26 cellular contexts compared by ENCODE assay signal in genomic region chr16:82033006-82033405, GRCh38. TPM values are rescaled to one million over a fixed set of nuclear protein-coding genes. Genes with fewer than 3 reads are reported as not detected.
A peak's percentile ranks its signal among the peaks of the same experiment; 100 is the strongest.
DNase-seq lines count a peak whose midpoint lies in the region; ATAC-seq and TF ChIP-seq lines count a peak whose summit lies in the region.
"Had no signal": no experiment of that assay in that cellular context is flagged by ENCODE, and none has a peak within 500 bp of the region (broad histone marks: within the 10 kb centered on the region; RNA-seq: fewer than 3 reads in every experiment).

No MANE protein-coding gene starts in this region.

- H3K27me3 ChIP-seq in prostate gland (replicated peaks; ENCODE audit: insufficient read depth) (no peaks in the 10 kb centered on the region), A673 (replicated peaks; ENCODE audit: insufficient read depth, low read depth, low read length, poor library complexity) (no peaks in the 10 kb centered on the region)

- WGBS in prostate gland, result 29% methylated on average over 6 of the region's 6 CpGs

- H3K9me3 ChIP-seq in prostate gland, result no peaks in the 10 kb centered on the region
- no peaks in the 10 kb centered on the region for H3K9me3 ChIP-seq in A673 (ENCODE audit: low read depth, low read length, poor library complexity, severe bottlenecking)

- intact Hi-C loops in prostate gland (cut with DNase I), result loop anchor here (5.0 kb wide), 1 partner anchor 194 kb away; no protein-coding TSS in a partner anchor
- intact Hi-C loops in A673 (cut with micrococcal nuclease; ENCODE audit: unreplicated experiment), result loop anchor here (10.0 kb wide), 1 partner anchor 1412 kb away; no protein-coding TSS in a partner anchor

- no peak for TF ChIP-seq POLR2A in prostate gland (IDR thresholded peaks at IDR 0.05)

- CTCF ChIA-PET in A673 (lab: Charles Lee), result interaction anchor here (0.6 to 2.4 kb wide), 2 partner anchors 197 to 856 kb away, joined by 4 to 9 read pairs; no protein-coding TSS in a partner anchor

- H3K27ac ChIP-seq in prostate gland (no peak overlapping the region), A673 (ENCODE audit: low read depth, low read length, poor library complexity, severe bottlenecking) (no peak overlapping the region)
- H3K27ac ChIP-seq: RWPE1, SK-N-MC, VCaP had no signal

- H3K4me1 ChIP-seq in prostate gland (replicated peaks), result no peaks in the 10 kb centered on the region
- H3K4me1 ChIP-seq in A673 (ENCODE audit: insufficient read depth, low read length, poor library complexity, severe bottlenecking), result peaks cover 17% of the 10 kb centered on the region

- H3K4me3 ChIP-seq in prostate gland, result no peak overlapping the region
- H3K4me3 ChIP-seq in A673 (ENCODE audit: low read depth, low read length, poor library complexity, severe bottlenecking), result no peak overlapping the region
- H3K4me3 ChIP-seq: GM12878, SK-N-MC had no signal

- in situ Hi-C loops in KBM-7 (cut with MboI; ENCODE audit: low pct_unique_long_range_greater_than_20kb, low sequenced_read_pairs), result no loop called here

- DNase-seq in NCI-H1105 treated with DMSO at 0.1 percent for 48 hours (lab: John Stamatoyannopoulos, UW) (peak; percentile 31), NCI-H1105 (lab: John Stamatoyannopoulos, UW) (no peak), NCI-H69 (lab: John Stamatoyannopoulos, UW) (peak; percentile 69), prostate gland (ENCODE audit: low spot score) (peak; percentile 19), KBM-7 (no peak), H4 (ENCODE audit: low spot score) (no peak), A673 (ENCODE audit: low spot score) (no peak)
- DNase-seq: 8988T; activated CD4-positive, alpha-beta T cell treated with anti-CD3 and anti-CD28 coated beads for 48 hours; activated gamma-delta T cell treated with Interleukin-2 at 50 U/mL for 16 hours; activated T-cell treated with anti-CD3 and anti-CD28 coated beads, Interleukin-2, amount 50 U/mL, for 24 hours; CD8-positive, alpha-beta memory T cell; effector CD4-positive, alpha-beta T cell; foreskin melanocyte; NCI-H1092; NCI-H1930; NCI-H524 treated with DMSO at 0.1 percent for 48 hours; trophoblast cell had no signal

- no peak for TF ChIP-seq CTCF in prostate gland (IDR thresholded peaks at IDR 0.05)
- no peak for TF ChIP-seq CTCF in A673 (conservative IDR thresholded peaks at IDR 0.05; ENCODE audit: low read depth, low read length)

- no TSS peak for BruUV-seq in A673 (replicated peaks; lab: Mats Ljungman, UMichigan)

- peak; percentile 24 for ATAC-seq in esophagus mucosa
- ATAC-seq: GM12878 had no signal

- POLR2A ChIA-PET in A673 (lab: Charles Lee; ENCODE audit: low non-redundant PET), result no interaction called here

- H3K36me3 ChIP-seq in prostate gland, result no peaks in the 10 kb centered on the region
- no peaks in the 10 kb centered on the region for H3K36me3 ChIP-seq in A673 (ENCODE audit: insufficient read depth, low read length, poor library complexity, severe bottlenecking)

RNA-seq across cellular contexts. Expression of gene HSD17B2, which starts 2.0 kb away (rescaled TPM):
- total RNA-seq in esophagus mucosa, result 1.7 TPM
- 1 to 10 TPM in 1 of 2 donors, under 1 TPM in 1; 0.80 to 1.0 TPM for total RNA-seq in prostate gland
- total RNA-seq in H4 (2014; rRNA removed; shearing (Covaris generic)), result 1.0 and 1.1 TPM in 2 replicates
- total RNA-seq in A673 (2021), result 3.2 and 4.9 TPM in 2 replicates
- total RNA-seq: activated CD8-positive, alpha-beta memory T cell treated with anti-CD3 and anti-CD28 coated beads for 36 hours; CD8-positive, alpha-beta memory T cell; chondrocyte; GM12878; T-helper 2 cell treated with Interferon-gamma antibody and Interleukin-4, amounts not matched to agents 100 ng/mL and 5 ng/mL, for 36 hours had no signal

RNA-seq across cellular contexts. Expression of gene SDR42E1, which starts 21.7 kb away (rescaled TPM):
- total RNA-seq in esophagus mucosa, result 14.5 TPM
- 1 to 10 TPM; 5.5 to 7.2 TPM for total RNA-seq in prostate gland
- total RNA-seq in H4 (2014; rRNA removed; shearing (Covaris generic)), result not detected in 2 replicates
- not detected in 2 replicates for total RNA-seq in A673 (2021)
- total RNA-seq: chondrocyte had no signal

Comparison
In these comparisons a context has a peak if more than half of its experiments do, and no peak if none do; other contexts are left out.
1. DNase-seq: peak in NCI-H1105 treated with DMSO at 0.1 percent for 48 hours (single experiment), NCI-H69 (single experiment) and prostate gland (single experiment); none in NCI-H1105 (single experiment), KBM-7 (single experiment), H4 (single experiment) and A673 (single experiment).